Comparison of ENCODE assay signal across 14 cellular contexts in genomic region chr12:125143491-125143890, GRCh38. TPM values are rescaled to one million over a fixed set of nuclear protein-coding genes. Genes with fewer than 3 reads are reported as not detected.
A peak's percentile ranks its signal among the peaks of the same experiment; 100 is the strongest.
DNase-seq lines count a peak whose midpoint lies in the region; ATAC-seq and TF ChIP-seq lines count a peak whose summit lies in the region.
"Had no signal": no experiment of that assay in that cellular context is flagged by ENCODE, and none has a peak within 500 bp of the region (broad histone marks: within the 10 kb centered on the region; RNA-seq: fewer than 3 reads in every experiment).

No MANE protein-coding gene starts in this region.

- TF ChIP-seq CTCF in HFFc6 (IDR thresholded peaks at IDR 0.05) (no peak), Caco-2 (IDR thresholded peaks at IDR 0.05; ENCODE audit: insufficient read depth in 1 of 2, low read depth in 1 of 2, low read length in 1 of 2, severe bottlenecking in 1 of 2, unreplicated experiment in 1 of 2) (no peak)

- no peaks in the 10 kb centered on the region for H3K27me3 ChIP-seq in Caco-2 (replicated peaks; ENCODE audit: control insufficient read depth, insufficient read depth, low read length)
- H3K27me3 ChIP-seq: tibial nerve had no signal

- H3K4me3 Mint-ChIP-seq in HFFc6 (no peak overlapping the region), Caco-2 (ENCODE audit: unreplicated experiment) (no peak overlapping the region)
- H3K4me3 Mint-ChIP-seq: endodermal cell, memory B cell had no signal

- no peak overlapping the region for H3K4me3 ChIP-seq in Caco-2 (ENCODE audit: low read depth, low read length)
- H3K4me3 ChIP-seq: tibial nerve had no signal

- POLR2A ChIA-PET in Caco-2 (lab: Charles Lee): no interaction called here

- CTCF ChIA-PET in Caco-2 (lab: Charles Lee): no interaction called here

- H3K4me1 ChIP-seq in Caco-2: no peaks in the 10 kb centered on the region
- H3K4me1 ChIP-seq: tibial nerve had no signal

- H3K27ac Mint-ChIP-seq in HFFc6: peak overlapping the region; percentile 82; the same call in 1 of the 2 replicates
- no peak overlapping the region for H3K27ac Mint-ChIP-seq in Caco-2 (ENCODE audit: unreplicated experiment)
- H3K27ac Mint-ChIP-seq: endodermal cell, memory B cell had no signal

- intact Hi-C loops in left colon (cut with DNase I, micrococcal nuclease) (no loop called here), Caco-2 (cut with micrococcal nuclease; ENCODE audit: unreplicated experiment) (no loop called here)

- H3K27me3 Mint-ChIP-seq in HFFc6 (ENCODE audit: insufficient read depth) (peaks cover 1% of the 10 kb centered on the region; the same call in 1 of the 2 replicates), Caco-2 (ENCODE audit: insufficient read depth, unreplicated experiment) (no peaks in the 10 kb centered on the region)
- H3K27me3 Mint-ChIP-seq: memory B cell had no signal

- BruUV-seq in Caco-2 (replicated peaks; lab: Mats Ljungman, UMichigan): no TSS peak

- H3K36me3 ChIP-seq in Caco-2 (ENCODE audit: control insufficient read depth, insufficient read depth, low read length): no peaks in the 10 kb centered on the region

- no peaks in the 10 kb centered on the region for H3K9me3 Mint-ChIP-seq in HFFc6
- no peaks in the 10 kb centered on the region for H3K9me3 Mint-ChIP-seq in Caco-2 (ENCODE audit: unreplicated experiment)
- H3K9me3 Mint-ChIP-seq: endodermal cell, memory B cell had no signal

- H3K9me3 ChIP-seq in Caco-2: no peaks in the 10 kb centered on the region
- H3K9me3 ChIP-seq: tibial nerve had no signal

- ATAC-seq in left colon: peak; percentile 90
- no peak for ATAC-seq in HG02571 (IDR thresholded peaks at IDR 0.05; ENCODE audit: unreplicated experiment)
- ATAC-seq: activated CD4-positive, CD25-positive, alpha-beta regulatory T cell treated with anti-CD3 and anti-CD28 coated beads, Interleukin-2, amount 50 U/mL, for 24 hours had no signal

- DNase-seq in AG08395 (ENCODE audit: low spot score) (peak; percentile 67), HFFc6 (peak; percentile 36), dermis blood vessel endothelial cell (peak; percentile 68), left colon (peak; percentile 55 to 65), Caco-2 (no peak)
- no peak for DNase-seq in activated CD4-positive, CD25-positive, alpha-beta regulatory T cell treated with anti-CD3 and anti-CD28 coated beads, Interleukin-2, amount 50 U/mL, for 72 hours
- no peak for DNase-seq in activated CD8-positive, alpha-beta memory T cell treated with anti-CD3 and anti-CD28 coated beads, Interleukin-2, amount 50 U/mL, for 48 hours
- DNase-seq: activated T-cell treated with anti-CD3 and anti-CD28 coated beads, Interleukin-2, amount 50 U/mL, for 1 hour; DMS53 had no signal

- peaks cover 43% of the 10 kb centered on the region for H3K4me1 Mint-ChIP-seq in HFFc6 (ENCODE audit: low read depth)
- no peaks in the 10 kb centered on the region for H3K4me1 Mint-ChIP-seq in Caco-2 (ENCODE audit: low read depth, unreplicated experiment)

- H3K36me3 Mint-ChIP-seq in HFFc6 (ENCODE audit: low read depth): peaks cover 12% of the 10 kb centered on the region
- H3K36me3 Mint-ChIP-seq in Caco-2 (ENCODE audit: insufficient read depth, unreplicated experiment): peaks cover 12% of the 10 kb centered on the region

RNA-seq across cellular contexts. Expression of gene TMEM132B, which starts 42.7 kb away (rescaled TPM):
- 1 to 10 TPM in 1 of 6 experiments, under 1 TPM in 5; 0.26 to 2.4 (median 0.35) TPM for total RNA-seq in HFFc6 (2021; fragmentation: NEBNext Ultra II Directional; extraction: Animal tissue kit (Norgen Biotek cat#: 25700))
- total RNA-seq in dermis blood vessel endothelial cell (under 0.01 and 0.17 TPM in 2 replicates), left colon (1 to 10 TPM; 1.0 to 2.0 TPM), Caco-2 (2022) (not detected in 2 replicates)

Comparison
In these comparisons a context has a peak if more than half of its experiments do, and no peak if none do; other contexts are left out.
1. DNase-seq: peak in AG08395 (single experiment), HFFc6 (single experiment), dermis blood vessel endothelial cell (single experiment) and left colon (2 of 2); none in activated CD4-positive, CD25-positive, alpha-beta regulatory T cell treated with anti-CD3 and anti-CD28 coated beads, Interleukin-2, amount 50 U/mL, for 72 hours (single experiment), Caco-2 (0 of 2) and activated CD8-positive, alpha-beta memory T cell treated with anti-CD3 and anti-CD28 coated beads, Interleukin-2, amount 50 U/mL, for 48 hours (single experiment).